8 cellular contexts compared by ENCODE assay signal in the genomic region with DNA sequence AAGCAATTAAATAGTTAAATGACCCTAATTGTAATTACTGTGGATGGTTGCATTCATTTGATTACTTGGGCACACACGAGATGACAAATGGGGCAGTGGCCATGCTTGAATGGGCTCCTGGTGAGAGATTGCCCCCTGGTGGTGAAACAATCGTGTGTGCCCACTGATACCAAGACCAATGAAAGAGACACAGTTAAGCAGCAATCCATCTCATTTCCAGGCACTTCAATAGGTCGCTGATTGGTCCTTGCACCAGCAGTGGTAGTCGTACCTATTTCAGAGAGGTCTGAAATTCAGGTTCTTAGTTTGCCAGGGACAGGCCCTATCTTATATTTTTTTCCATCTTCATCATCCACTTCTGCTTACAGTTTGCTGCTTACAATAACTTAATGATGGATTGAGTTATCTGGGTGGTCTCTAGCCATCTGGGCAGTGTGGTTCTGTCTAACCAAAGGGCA. TPM values are rescaled to one million over a fixed set of nuclear protein-coding genes. Genes with fewer than 3 reads are reported as not detected.
DNase-seq lines count a peak whose midpoint lies in the region; ATAC-seq, FAIRE-seq and TF ChIP-seq lines count a peak whose summit lies in the region.

No MANE protein-coding gene starts in this region.

- H3K27me3 ChIP-seq in Loucy (ENCODE audit: insufficient read depth, low read length, poor library complexity, severe bottlenecking) (no peaks in the 10 kb centered on the region), SJCRH30 (no peaks in the 10 kb centered on the region), pancreas (no peaks in the 10 kb centered on the region), tibial nerve (no peaks in the 10 kb centered on the region)

- H3K9me2 ChIP-seq in Loucy (replicated peaks; ENCODE audit: low read depth, low read length) = no peaks in the 10 kb centered on the region

- 3 to 4% methylated on average over 4 of the region's 4 CpGs for WGBS in pancreas, 2 donors
- WGBS in tibial nerve, 2 donors = 4 to 9% methylated on average over 4 of the region's 4 CpGs

- H3K79me2 ChIP-seq in Loucy (ENCODE audit: insufficient read depth, low read length) = no peaks in the 10 kb centered on the region

- no peak overlapping the region for H3K4me3 ChIP-seq in Loucy (ENCODE audit: low read length, poor library complexity, severe bottlenecking)
- H3K4me3 ChIP-seq in SJCRH30 = no peak overlapping the region
- H3K4me3 ChIP-seq in pancreas = no peak overlapping the region
- H3K4me3 ChIP-seq in tibial nerve = no peak overlapping the region

- H3K9ac ChIP-seq in Loucy (ENCODE audit: low read depth, low read length, poor library complexity, severe bottlenecking) = no peak overlapping the region

- no peaks in the 10 kb centered on the region for H4K20me1 ChIP-seq in Loucy (ENCODE audit: insufficient read depth, low read length, poor library complexity, severe bottlenecking)

- no peak overlapping the region for H3K27ac ChIP-seq in SJCRH30
- no peak overlapping the region for H3K27ac ChIP-seq in pancreas
- no peak overlapping the region for H3K27ac ChIP-seq in tibial nerve

- TF ChIP-seq CTCF in Loucy (conservative IDR thresholded peaks at IDR 0.05; ENCODE audit: low read length) = peak; percentile 94
- TF ChIP-seq CTCF in pancreas (IDR thresholded peaks at IDR 0.05) = peak; percentile 86 to 92 (median 88)
- peak; percentile 83 to 89 (median 84) for TF ChIP-seq CTCF in tibial nerve (IDR thresholded peaks at IDR 0.05)

- H3K36me3 ChIP-seq in Loucy (ENCODE audit: insufficient read depth, low read length) = no peaks in the 10 kb centered on the region; the same call in 1 of the 2 replicates
- peaks cover 3% of the 10 kb centered on the region for H3K36me3 ChIP-seq in SJCRH30
- H3K36me3 ChIP-seq in pancreas = peaks cover 0 to 14% (median 3%) of the 10 kb centered on the region in 3 donors
- H3K36me3 ChIP-seq in tibial nerve = peaks cover 0 to 83% (median 3%) of the 10 kb centered on the region in 3 donors

- H3K4me1 ChIP-seq in Loucy (ENCODE audit: insufficient read depth, low read length, poor library complexity, severe bottlenecking) = peaks cover 4% of the 10 kb centered on the region
- no peaks in the 10 kb centered on the region for H3K4me1 ChIP-seq in SJCRH30
- H3K4me1 ChIP-seq in pancreas = no peaks in the 10 kb centered on the region
- H3K4me1 ChIP-seq in tibial nerve = no peaks in the 10 kb centered on the region

- DNase-seq in AG08395 (ENCODE audit: low spot score) (peak; percentile 86), SJCRH30 (peak; percentile 66 to 86), foreskin melanocyte (peak; percentile 67), pancreas (peak; percentile 74 to 86 (median 75)), tibial nerve (ENCODE audit: low spot score in 2 of 2) (peak; percentile 71 to 88)
- DNase-seq in activated effector memory CD4-positive, alpha-beta T cell treated with Interleukin-2 at 50 U/mL for 16 hours = peak; percentile 53

- H3K4me2 ChIP-seq in Loucy (ENCODE audit: low read depth, low read length, poor library complexity, severe bottlenecking) = no peak overlapping the region

- no peak for TF ChIP-seq POLR2A in tibial nerve (IDR thresholded peaks at IDR 0.05)

- FAIRE-seq in pancreas (lab: Jason Lieb, UNC) = no peak

- intact Hi-C loops in pancreas (cut with DNase I) = loop anchor here in 2 of 3 donors (5.0 kb wide), 3 partner anchors 63 to 333 kb away; a partner anchor contains a TSS

- no peak for TF ChIP-seq EP300 in tibial nerve (IDR thresholded peaks at IDR 0.05)

- H2AFZ ChIP-seq in Loucy (ENCODE audit: low read length) = no peak overlapping the region

- no peaks in the 10 kb centered on the region for H3K9me3 ChIP-seq in Loucy (ENCODE audit: insufficient read depth, low read depth, low read length)
- H3K9me3 ChIP-seq in SJCRH30 (replicated peaks) = no peaks in the 10 kb centered on the region
- no peaks in the 10 kb centered on the region for H3K9me3 ChIP-seq in pancreas
- no peaks in the 10 kb centered on the region for H3K9me3 ChIP-seq in tibial nerve

- no peaks in the 10 kb centered on the region for H3F3A ChIP-seq in Loucy (ENCODE audit: low read depth)

- peak; percentile 69 for ATAC-seq in GM18867 (IDR thresholded peaks at IDR 0.05; ENCODE audit: unreplicated experiment)
- peak; percentile 92 to 98 (median 95) for ATAC-seq in pancreas

RNA-seq across cellular contexts. Expression of a gene that starts 8.3 kb away (rescaled TPM):
- total RNA-seq in SJCRH30 (2014; rRNA removed; shearing (Covaris generic)) = 25.5 TPM in 2 replicates
- 10 to 100 TPM; 63.6 to 81.1 (median 76.7) TPM for total RNA-seq in pancreas
- 10 to 100 TPM; 77.1 to 95.9 TPM for polyA plus RNA-seq in pancreas
- total RNA-seq in tibial nerve = 10 to 100 TPM; 32.2 to 57.7 (median 39.1) TPM
